Comparison of ENCODE assay signal across 14 cellular contexts in genomic region chr7:107115762-107116540, GRCh38.
"Had no signal": no experiment of that assay in that cellular context is flagged by ENCODE, and none has a peak within 500 bp of the region (broad histone marks: within the 10 kb centered on the region; RNA-seq: fewer than 3 reads in every experiment).

No MANE protein-coding gene starts in this region.

- H3K27ac Mint-ChIP-seq: endodermal cell, immature natural killer cell, progenitor cell of endocrine pancreas had no signal

- H3K9me3 Mint-ChIP-seq: endodermal cell, immature natural killer cell had no signal

- DNase-seq: activated CD4-positive, alpha-beta T cell treated with anti-CD3 and anti-CD28 coated beads, Interleukin-2, amount 50 U/mL, for 1 hour; activated CD8-positive, alpha-beta memory T cell treated with anti-CD3 and anti-CD28 coated beads for 24 hours; activated naive CD4-positive, alpha-beta T cell treated with Interleukin-2 at 50 U/mL for 16 hours; aorta; endodermal cell; gastrocnemius medialis; heart left ventricle; immature natural killer cell; lower lobe of right lung; right cardiac atrium; small intestine; T-helper 2 cell had no signal

- H3K27me3 Mint-ChIP-seq: progenitor cell of endocrine pancreas had no signal

- H3K4me3 ChIP-seq: gastrocnemius medialis, heart left ventricle, lower lobe of right lung had no signal

- H3K36me3 ChIP-seq: gastrocnemius medialis, heart left ventricle, lower lobe of right lung had no signal

- H3K4me3 Mint-ChIP-seq: endodermal cell, immature natural killer cell had no signal

- H3K4me1 Mint-ChIP-seq: endodermal cell, immature natural killer cell had no signal

- H3K27ac ChIP-seq: gastrocnemius medialis, heart left ventricle, lower lobe of right lung had no signal

- H3K9me3 ChIP-seq: gastrocnemius medialis, heart left ventricle, lower lobe of right lung had no signal

- H3K27me3 ChIP-seq: gastrocnemius medialis, heart left ventricle had no signal

- H3K36me3 Mint-ChIP-seq: immature natural killer cell had no signal

- H3K4me1 ChIP-seq: gastrocnemius medialis had no signal

- ATAC-seq: activated CD4-positive, CD25-positive, alpha-beta regulatory T cell treated with anti-CD3 and anti-CD28 coated beads, Interleukin-2, amount 50 U/mL, for 24 hours; gastrocnemius medialis had no signal
